In the genomic region with DNA sequence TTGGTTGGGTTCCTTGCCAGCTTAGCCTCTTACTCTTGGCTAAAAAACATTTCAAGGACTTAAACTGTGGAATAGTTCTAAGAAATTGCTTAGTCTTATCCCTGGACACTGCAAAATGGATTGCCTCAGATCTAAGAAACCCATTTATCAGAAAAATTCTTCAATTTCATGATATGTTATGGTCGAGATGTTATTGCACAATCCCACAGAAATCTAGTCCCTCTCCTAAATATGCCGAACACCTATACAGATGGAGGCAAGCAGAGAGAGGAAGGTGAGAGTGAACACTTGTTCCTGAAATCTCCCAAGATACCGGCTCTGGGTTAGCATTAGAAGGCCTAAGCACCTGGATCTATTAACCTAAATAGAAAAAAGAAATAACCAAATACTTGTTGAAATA, we compare ENCODE assay signal across 1 cellular context.
TF ChIP-seq lines count a peak whose summit lies in the region.

No MANE protein-coding gene starts in this region.

TF ChIP-seq in endothelial cell of umbilical vein, 7 proteins besides CTCF, POLR2A, EP300 and RAD21:
- TF ChIP-seq GATA2 (IDR thresholded peaks at IDR 0.05; ENCODE audit: insufficient read depth, insufficient read length, low read depth, low read length) (no peak), FOS (IDR thresholded peaks at IDR 0.05; ENCODE audit: borderline replicate concordance, insufficient read depth, low read length) (no peak), JUN (IDR thresholded peaks at IDR 0.05; ENCODE audit: borderline replicate concordance, insufficient read depth, insufficient read length, low read depth) (no peak), EZH2 (IDR thresholded peaks at IDR 0.05; ENCODE audit: borderline replicate concordance, low read depth, low read length, severe bottlenecking) (no peak), MYC (IDR thresholded peaks at IDR 0.05; ENCODE audit: low read depth, low read length) (no peak), POLR2AphosphoS5 (IDR thresholded peaks at IDR 0.05; ENCODE audit: insufficient read depth, low read depth, low read length) (no peak)
- TF ChIP-seq, protein P1, sequence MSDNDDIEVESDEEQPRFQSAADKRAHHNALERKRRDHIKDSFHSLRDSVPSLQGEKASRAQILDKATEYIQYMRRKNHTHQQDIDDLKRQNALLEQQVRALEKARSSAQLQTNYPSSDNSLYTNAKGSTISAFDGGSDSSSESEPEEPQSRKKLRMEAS (IDR thresholded peaks at IDR 0.05; ENCODE audit: insufficient read depth, insufficient read length), result no peak
TF ChIP-seq in endothelial cell of umbilical vein: peak in this region for 0.
